ENCODE assay signal across 8 cellular contexts in the genomic region with DNA sequence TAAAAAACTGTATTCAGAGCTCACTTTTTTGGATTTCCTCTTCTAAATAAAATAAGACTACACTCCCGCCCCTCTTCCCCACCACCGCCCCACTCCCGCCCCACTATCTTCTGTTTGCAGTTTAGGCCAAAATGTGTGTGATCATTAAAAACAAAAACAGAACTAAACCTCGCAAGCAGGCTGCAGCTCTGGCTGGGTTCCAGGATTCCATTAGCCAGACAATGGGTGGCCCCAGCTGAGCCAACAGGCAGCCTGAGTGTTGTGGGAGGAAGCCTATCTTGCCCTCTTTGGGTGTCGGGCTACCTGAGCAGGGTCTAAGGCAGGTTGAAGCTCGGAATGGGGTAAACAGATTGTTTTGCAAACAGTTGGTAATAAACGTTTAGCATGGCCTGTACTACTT. TPM values are rescaled to one million over a fixed set of nuclear protein-coding genes. Genes with fewer than 3 reads are reported as not detected.
A peak's percentile ranks its signal among the peaks of the same experiment; 100 is the strongest.
DNase-seq lines count a peak whose midpoint lies in the region; ATAC-seq and TF ChIP-seq lines count a peak whose summit lies in the region.

No MANE protein-coding gene starts in this region.

- peaks cover 0 to 8% (median 0%) of the 10 kb centered on the region in 4 donors for H3K4me1 ChIP-seq in sigmoid colon

- no peaks in the 10 kb centered on the region for H3K27me3 Mint-ChIP-seq in glutamatergic neuron (ENCODE audit: unreplicated experiment)
- H3K27me3 Mint-ChIP-seq in T-cell = peaks cover 0 to 3% of the 10 kb centered on the region in 2 donors

- H3K4me3 Mint-ChIP-seq in glutamatergic neuron (ENCODE audit: unreplicated experiment) = no peak overlapping the region
- H3K4me3 Mint-ChIP-seq in T-cell = no peak overlapping the region

- peak overlapping the region; percentile 62 for H3K27ac Mint-ChIP-seq in glutamatergic neuron (ENCODE audit: unreplicated experiment)
- H3K27ac Mint-ChIP-seq in T-cell = no peak overlapping the region

- no peak for ATAC-seq in HG03442 (IDR thresholded peaks at IDR 0.05; ENCODE audit: unreplicated experiment)
- ATAC-seq in HG03097 (IDR thresholded peaks at IDR 0.05; ENCODE audit: low FRiP score, unreplicated experiment) = no peak
- ATAC-seq in T-cell (replicated peaks in 1 of 4) = no peak

- no peak overlapping the region for H3K4me3 ChIP-seq in sigmoid colon

- peaks cover 3% of the 10 kb centered on the region for H3K9me3 Mint-ChIP-seq in glutamatergic neuron (ENCODE audit: unreplicated experiment)
- H3K9me3 Mint-ChIP-seq in T-cell = no peaks in the 10 kb centered on the region

- no peaks in the 10 kb centered on the region for H3K36me3 Mint-ChIP-seq in glutamatergic neuron (ENCODE audit: unreplicated experiment)
- no peaks in the 10 kb centered on the region for H3K36me3 Mint-ChIP-seq in T-cell

- H3K27ac ChIP-seq in sigmoid colon = no peak overlapping the region

- H3K9me3 ChIP-seq in sigmoid colon = no peaks in the 10 kb centered on the region

- POLR2A ChIA-PET in T-cell (lab: Charles Lee) = interaction anchor here in 1 of 2 donors (0.6 kb wide), 1 partner anchor 37 kb away, joined by 3 read pairs; no protein-coding TSS in a partner anchor

- DNase-seq in Kasumi-1 (lab: John Stamatoyannopoulos, UW) (peak; percentile 2 to 3), RPMI7951 (ENCODE audit: low read depth) (peak; percentile 54), glutamatergic neuron (peak; percentile 66), sigmoid colon (peak; percentile 78), hepatic stellate cell (ENCODE audit: low spot score) (no peak), T-cell (no peak)

- no peak for TF ChIP-seq CTCF in glutamatergic neuron (IDR thresholded peaks at IDR 0.05; ENCODE audit: partially characterized antibody, unreplicated experiment)
- TF ChIP-seq CTCF in sigmoid colon (IDR thresholded peaks at IDR 0.05) = no peak

- intact Hi-C loops in sigmoid colon (cut with DNase I) = no loop called here

- H3K4me1 Mint-ChIP-seq in glutamatergic neuron (ENCODE audit: low read depth, unreplicated experiment) (peaks cover 14% of the 10 kb centered on the region), T-cell (peaks cover 20 to 23% (median 22%) of the 10 kb centered on the region in 3 donors)

- TF ChIP-seq EP300 in sigmoid colon (IDR thresholded peaks at IDR 0.05) = no peak

- CTCF ChIA-PET in T-cell (lab: Charles Lee) = no interaction called here

- H3K27me3 ChIP-seq in sigmoid colon = no peaks in the 10 kb centered on the region

- TF ChIP-seq POLR2A in sigmoid colon (IDR thresholded peaks at IDR 0.05) = no peak

- 52 to 64% methylated on average over 7 of the region's 7 CpGs for WGBS in sigmoid colon, 2 donors

- H3K36me3 ChIP-seq in sigmoid colon = no peaks in the 10 kb centered on the region

RNA-seq across cellular contexts. Expression of a gene that starts 41.7 kb away (rescaled TPM):
- 37.9 and 39.9 TPM in 2 replicates for total RNA-seq in RPMI7951 (2014; rRNA removed; shearing (Covaris generic))
- total RNA-seq in glutamatergic neuron (ENCODE audit: unreplicated experiment) (12.3 TPM), sigmoid colon (10 to 100 TPM; 33.2 to 42.8 (median 35.7) TPM), T-cell (10 to 100 TPM in 3 of 5 donors, 1 to 10 TPM in 2; 7.0 to 98.2 (median 13.6) TPM)
- polyA plus RNA-seq in sigmoid colon = 100 to 1,000 TPM in 1 of 3 donors, 10 to 100 TPM in 2; 60.7 to 124 (median 98.5) TPM

Comparison
In these comparisons a context has a peak if more than half of its experiments do, and no peak if none do; other contexts are left out.
1. DNase-seq: peak in Kasumi-1 (2 of 2), RPMI7951 (single experiment), glutamatergic neuron (single experiment) and sigmoid colon (single experiment); none in hepatic stellate cell (single experiment) and T-cell (0 of 34).